1 cellular context compared by ENCODE assay signal in genomic region chr1:205631010-205631726, GRCh38.
TF ChIP-seq lines count a peak whose summit lies in the region.

No MANE protein-coding gene starts in this region.

TF ChIP-seq in HepG2, 621 proteins besides CTCF, POLR2A, EP300 and RAD21 (continued from another document and continues in another):
- no peak for TF ChIP-seq HIC2 (CRISPR knock-in tag; IDR thresholded peaks at IDR 0.05; ENCODE audit: low read depth)
- TF ChIP-seq THAP11 (CRISPR knock-in tag; IDR thresholded peaks at IDR 0.05), result peak; percentile 72
- TF ChIP-seq ZNF710 (CRISPR knock-in tag; IDR thresholded peaks at IDR 0.05; ENCODE audit: borderline replicate concordance), result peak; percentile 95
- TF ChIP-seq IRF2 (CRISPR knock-in tag; IDR thresholded peaks at IDR 0.05), result peak; percentile 70; the same call in 1 of the 2 replicates
- peak; percentile 86 for TF ChIP-seq ZNF574 (CRISPR knock-in tag; IDR thresholded peaks at IDR 0.05)
- TF ChIP-seq HNF4G (IDR thresholded peaks at IDR 0.05; ENCODE audit: borderline replicate concordance, low read depth, low read length), result peak; percentile 63; the same call in 1 of the 2 replicates
- TF ChIP-seq HNF4G (CRISPR knock-in tag; IDR thresholded peaks at IDR 0.05; ENCODE audit: borderline replicate concordance, low read depth), result peak; percentile 49; the same call in 1 of the 2 replicates
- TF ChIP-seq ZSCAN31 (CRISPR knock-in tag; IDR thresholded peaks at IDR 0.05; ENCODE audit: low read depth), result peak; percentile 71
- 0 out of 2 replicates have a peak, but pooled peaks have one; percentile 37 for TF ChIP-seq MXD4 (CRISPR knock-in tag; IDR thresholded peaks at IDR 0.05)
- TF ChIP-seq ZSCAN25 (CRISPR knock-in tag; IDR thresholded peaks at IDR 0.05), result peak; percentile 72; the same call in 1 of the 2 replicates
- peak; percentile 26; the same call in 1 of the 2 replicates for TF ChIP-seq SOX5 (CRISPR knock-in tag; IDR thresholded peaks at IDR 0.05; ENCODE audit: borderline replicate concordance)
- peak; percentile 72; the same call in 1 of the 2 replicates for TF ChIP-seq ZNF788 (CRISPR knock-in tag; IDR thresholded peaks at IDR 0.05; ENCODE audit: borderline replicate concordance)
- no peak for TF ChIP-seq SOX13 (IDR thresholded peaks at IDR 0.05)
- TF ChIP-seq SOX13 (CRISPR knock-in tag; conservative IDR thresholded peaks at IDR 0.05 in 1 of 2, IDR thresholded peaks at IDR 0.05 in 1 of 2), result 0 out of 4 replicates have a peak, but pooled peaks of 1 of the 2 experiments have one; percentile 7
- TF ChIP-seq MAFG (CRISPR knock-in tag; IDR thresholded peaks at IDR 0.05), result no peak
- TF ChIP-seq MBD4 (IDR thresholded peaks at IDR 0.05; ENCODE audit: borderline replicate concordance, low read length), result no peak
- TF ChIP-seq ZNF20 (CRISPR knock-in tag; IDR thresholded peaks at IDR 0.05), result no peak
- TF ChIP-seq ASH2L (IDR thresholded peaks at IDR 0.05; ENCODE audit: insufficient read length, low read depth, low read length), result peak; percentile 92
- TF ChIP-seq ZNF776 (CRISPR knock-in tag; IDR thresholded peaks at IDR 0.05), result 0 out of 2 replicates have a peak, but pooled peaks have one; percentile 24
- peak; percentile 63; the same call in 1 of the 2 replicates for TF ChIP-seq ZFX (CRISPR knock-in tag; IDR thresholded peaks at IDR 0.05; ENCODE audit: low read depth)
- TF ChIP-seq PTBP1 (IDR thresholded peaks at IDR 0.05; ENCODE audit: low read depth, low read length, poor library complexity, severe bottlenecking), result no peak
- TF ChIP-seq ZNF460 (CRISPR knock-in tag; IDR thresholded peaks at IDR 0.05; ENCODE audit: borderline replicate concordance), result 0 out of 2 replicates have a peak, but pooled peaks have one; percentile 4
- peak; percentile 67; the same call in 1 of the 2 replicates for TF ChIP-seq ZFP90 (CRISPR knock-in tag; IDR thresholded peaks at IDR 0.05; ENCODE audit: borderline replicate concordance)
- peak; percentile 74 for TF ChIP-seq KMT2A (CRISPR knock-in tag; IDR thresholded peaks at IDR 0.05)
- TF ChIP-seq HNF1B (CRISPR knock-in tag; IDR thresholded peaks at IDR 0.05), result peak; percentile 60
- TF ChIP-seq ZFP36L1 (CRISPR knock-in tag; IDR thresholded peaks at IDR 0.05), result peak; percentile 64; the same call in 1 of the 2 replicates
- TF ChIP-seq CHD2 (IDR thresholded peaks at IDR 0.05; ENCODE audit: low read depth, low read length), result peak; percentile 73
- peak; percentile 48; the same call in 1 of the 2 replicates for TF ChIP-seq ARID4A (CRISPR knock-in tag; IDR thresholded peaks at IDR 0.05; ENCODE audit: borderline replicate concordance)
- 0 out of 2 replicates have a peak, but pooled peaks have one; percentile 52 for TF ChIP-seq ZNF264 (CRISPR knock-in tag; IDR thresholded peaks at IDR 0.05)
- 0 out of 2 replicates have a peak, but pooled peaks have one; percentile 17 for TF ChIP-seq ATF7-NPFF (CRISPR knock-in tag; IDR thresholded peaks at IDR 0.05; ENCODE audit: low read depth)
- peak; percentile 59; the same call in 1 of the 2 replicates for TF ChIP-seq DRAP1 (CRISPR knock-in tag; IDR thresholded peaks at IDR 0.05)
- no peak for TF ChIP-seq ZBTB40 (IDR thresholded peaks at IDR 0.05)
- peak; percentile 20; the same call in 1 of the 2 replicates for TF ChIP-seq ZBTB40 (CRISPR knock-in tag; IDR thresholded peaks at IDR 0.05)
- peak; percentile 69; the same call in 1 of the 2 replicates for TF ChIP-seq ZMAT3 (CRISPR knock-in tag; conservative IDR thresholded peaks at IDR 0.05)
- TF ChIP-seq KLF16 (CRISPR knock-in tag; IDR thresholded peaks at IDR 0.05), result no peak; a peak in 2 of 4 replicates
- 0 out of 2 replicates have a peak, but pooled peaks have one; percentile 47 for TF ChIP-seq HNRNPL (IDR thresholded peaks at IDR 0.05; ENCODE audit: low read depth, low read length)
